Comparison of ENCODE assay signal across 1 cellular context in the genomic region with DNA sequence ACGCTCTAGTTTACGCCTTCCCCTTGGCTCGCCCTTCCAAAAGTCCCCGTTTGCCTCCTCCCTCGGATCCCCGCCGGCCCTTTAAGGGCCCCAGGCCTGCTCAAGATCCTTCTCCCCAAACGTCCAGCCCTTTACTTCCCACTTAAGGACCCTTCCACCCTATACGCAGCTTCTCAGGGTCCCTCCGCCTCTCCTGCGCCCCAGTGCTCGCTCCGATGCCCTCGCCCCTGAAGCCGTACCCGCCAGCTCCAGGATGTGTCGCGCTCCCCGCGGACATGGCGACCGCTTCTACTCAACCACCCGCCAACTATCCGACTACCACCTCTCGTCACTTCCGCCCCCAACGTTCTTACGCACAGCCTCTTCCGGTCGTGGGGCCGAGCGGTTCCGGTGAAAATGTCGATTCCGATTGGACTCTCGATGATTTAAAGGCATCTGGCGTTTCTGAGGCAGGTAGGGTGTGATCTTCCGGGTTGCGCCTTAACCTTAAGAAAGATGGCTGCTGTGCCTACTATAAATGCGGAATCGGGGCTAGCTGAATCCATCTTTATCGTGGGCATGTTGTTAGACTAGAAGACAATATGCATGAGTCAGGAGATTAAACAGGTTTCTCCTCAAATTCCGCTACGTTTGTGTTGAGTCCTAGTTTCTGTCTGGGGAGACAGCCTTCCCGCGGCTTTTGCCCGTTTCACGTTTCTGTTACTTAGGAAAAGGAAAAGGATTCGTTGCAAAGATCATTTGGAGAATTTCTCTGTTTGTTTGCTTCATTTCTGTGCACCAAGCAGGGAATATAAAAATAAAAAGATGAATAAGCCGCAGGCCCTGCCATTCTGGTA.
TF ChIP-seq lines count a peak whose summit lies in the region.

A gene (minus strand): TSS at position 317 of the 836 bp plus-strand sequence. CDS start 40 bp downstream, at position 277.

TF ChIP-seq in K562, 482 proteins besides CTCF, POLR2A, EP300 and RAD21 (continued from another document and continues in another):
- TF ChIP-seq, protein P1, sequence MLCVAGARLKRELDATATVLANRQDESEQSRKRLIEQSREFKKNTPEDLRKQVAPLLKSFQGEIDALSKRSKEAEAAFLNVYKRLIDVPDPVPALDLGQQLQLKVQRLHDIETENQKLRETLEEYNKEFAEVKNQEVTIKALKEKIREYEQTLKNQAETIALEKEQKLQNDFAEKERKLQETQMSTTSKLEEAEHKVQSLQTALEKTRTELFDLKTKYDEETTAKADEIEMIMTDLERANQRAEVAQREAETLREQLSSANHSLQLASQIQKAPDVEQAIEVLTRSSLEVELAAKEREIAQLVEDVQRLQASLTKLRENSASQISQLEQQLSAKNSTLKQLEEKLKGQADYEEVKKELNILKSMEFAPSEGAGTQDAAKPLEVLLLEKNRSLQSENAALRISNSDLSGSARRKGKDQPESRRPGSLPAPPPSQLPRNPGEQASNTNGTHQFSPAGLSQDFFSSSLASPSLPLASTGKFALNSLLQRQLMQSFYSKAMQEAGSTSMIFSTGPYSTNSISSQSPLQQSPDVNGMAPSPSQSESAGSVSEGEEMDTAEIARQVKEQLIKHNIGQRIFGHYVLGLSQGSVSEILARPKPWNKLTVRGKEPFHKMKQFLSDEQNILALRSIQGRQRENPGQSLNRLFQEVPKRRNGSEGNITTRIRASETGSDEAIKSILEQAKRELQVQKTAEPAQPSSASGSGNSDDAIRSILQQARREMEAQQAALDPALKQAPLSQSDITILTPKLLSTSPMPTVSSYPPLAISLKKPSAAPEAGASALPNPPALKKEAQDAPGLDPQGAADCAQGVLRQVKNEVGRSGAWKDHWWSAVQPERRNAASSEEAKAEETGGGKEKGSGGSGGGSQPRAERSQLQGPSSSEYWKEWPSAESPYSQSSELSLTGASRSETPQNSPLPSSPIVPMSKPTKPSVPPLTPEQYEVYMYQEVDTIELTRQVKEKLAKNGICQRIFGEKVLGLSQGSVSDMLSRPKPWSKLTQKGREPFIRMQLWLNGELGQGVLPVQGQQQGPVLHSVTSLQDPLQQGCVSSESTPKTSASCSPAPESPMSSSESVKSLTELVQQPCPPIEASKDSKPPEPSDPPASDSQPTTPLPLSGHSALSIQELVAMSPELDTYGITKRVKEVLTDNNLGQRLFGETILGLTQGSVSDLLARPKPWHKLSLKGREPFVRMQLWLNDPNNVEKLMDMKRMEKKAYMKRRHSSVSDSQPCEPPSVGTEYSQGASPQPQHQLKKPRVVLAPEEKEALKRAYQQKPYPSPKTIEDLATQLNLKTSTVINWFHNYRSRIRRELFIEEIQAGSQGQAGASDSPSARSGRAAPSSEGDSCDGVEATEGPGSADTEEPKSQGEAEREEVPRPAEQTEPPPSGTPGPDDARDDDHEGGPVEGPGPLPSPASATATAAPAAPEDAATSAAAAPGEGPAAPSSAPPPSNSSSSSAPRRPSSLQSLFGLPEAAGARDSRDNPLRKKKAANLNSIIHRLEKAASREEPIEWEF (CRISPR knock-in tag; IDR thresholded peaks at IDR 0.05) = peak; percentile 70; the same call in 1 of the 2 replicates
- TF ChIP-seq SAP30 (IDR thresholded peaks at IDR 0.05; ENCODE audit: borderline replicate concordance, insufficient read depth, low read depth, low read length, poor library complexity, severe bottlenecking) (peak; percentile 88), RAD51 (IDR thresholded peaks at IDR 0.05; ENCODE audit: borderline replicate concordance, low read depth) (no peak), KDM4B (IDR thresholded peaks at IDR 0.05; ENCODE audit: borderline replicate concordance in 2 of 2, low read depth in 1 of 2) (peak in 1 of 2 experiments; percentile 96; a peak in 2 of 4 replicates), CHD1 (IDR thresholded peaks at IDR 0.05; ENCODE audit: low read length) (peak; percentile 38), ZNF165 (CRISPR knock-in tag; IDR thresholded peaks at IDR 0.05; ENCODE audit: borderline replicate concordance) (no peak), MTA2 (IDR thresholded peaks at IDR 0.05; ENCODE audit: low read depth) (peak; percentile 76), CREB1 (IDR thresholded peaks at IDR 0.05) (peak; percentile 85), CREB1 (CRISPR knock-in tag; IDR thresholded peaks at IDR 0.05) (peak; percentile 93), GTF2E2 (tag; IDR thresholded peaks at IDR 0.05) (peak; percentile 89; the same call in 1 of the 2 replicates), ELF1 (tag; IDR thresholded peaks at IDR 0.05) (peak; percentile 98), RFX7 (CRISPR knock-in tag; IDR thresholded peaks at IDR 0.05) (no peak), PRPF4 (IDR thresholded peaks at IDR 0.05; ENCODE audit: insufficient read depth, low read depth, low read length, poor library complexity, severe bottlenecking) (peak; percentile 44), GABPB1 (CRISPR knock-in tag; IDR thresholded peaks at IDR 0.05) (peak; percentile 97), ZNF263 (CRISPR knock-in tag; IDR thresholded peaks at IDR 0.05; ENCODE audit: borderline replicate concordance) (peak; percentile 63; the same call in 1 of the 2 replicates), PML (IDR thresholded peaks at IDR 0.05; ENCODE audit: low read length) (peak; percentile 92), KHSRP (IDR thresholded peaks at IDR 0.05) (no peak), SIN3A (IDR thresholded peaks at IDR 0.05; ENCODE audit: borderline replicate concordance in 2 of 2, control insufficient read depth in 1 of 2, low read depth in 2 of 2, low read length in 2 of 2) (peak; percentile 58 to 82; a peak in 2 of 4 replicates), ZNF431 (CRISPR knock-in tag; IDR thresholded peaks at IDR 0.05) (no peak), XRCC5 (IDR thresholded peaks at IDR 0.05; ENCODE audit: low read depth, low read length) (no peak), SREBF1 (IDR thresholded peaks at IDR 0.05; ENCODE audit: borderline replicate concordance, low read depth, low read length) (peak; percentile 22; the same call in 1 of the 2 replicates), TAF1 (IDR thresholded peaks at IDR 0.05; ENCODE audit: control insufficient read depth, extremely low read depth, insufficient read depth, low read length, severe bottlenecking) (peak; percentile 95), ZNF316 (IDR thresholded peaks at IDR 0.05) (peak; percentile 90), TARDBP (IDR thresholded peaks at IDR 0.05) (peak; percentile 18; the same call in 1 of the 2 replicates), PHB (CRISPR knock-in tag; IDR thresholded peaks at IDR 0.05) (0 out of 2 replicates have a peak, but pooled peaks have one; percentile 28)
- TF ChIP-seq, protein P2, sequence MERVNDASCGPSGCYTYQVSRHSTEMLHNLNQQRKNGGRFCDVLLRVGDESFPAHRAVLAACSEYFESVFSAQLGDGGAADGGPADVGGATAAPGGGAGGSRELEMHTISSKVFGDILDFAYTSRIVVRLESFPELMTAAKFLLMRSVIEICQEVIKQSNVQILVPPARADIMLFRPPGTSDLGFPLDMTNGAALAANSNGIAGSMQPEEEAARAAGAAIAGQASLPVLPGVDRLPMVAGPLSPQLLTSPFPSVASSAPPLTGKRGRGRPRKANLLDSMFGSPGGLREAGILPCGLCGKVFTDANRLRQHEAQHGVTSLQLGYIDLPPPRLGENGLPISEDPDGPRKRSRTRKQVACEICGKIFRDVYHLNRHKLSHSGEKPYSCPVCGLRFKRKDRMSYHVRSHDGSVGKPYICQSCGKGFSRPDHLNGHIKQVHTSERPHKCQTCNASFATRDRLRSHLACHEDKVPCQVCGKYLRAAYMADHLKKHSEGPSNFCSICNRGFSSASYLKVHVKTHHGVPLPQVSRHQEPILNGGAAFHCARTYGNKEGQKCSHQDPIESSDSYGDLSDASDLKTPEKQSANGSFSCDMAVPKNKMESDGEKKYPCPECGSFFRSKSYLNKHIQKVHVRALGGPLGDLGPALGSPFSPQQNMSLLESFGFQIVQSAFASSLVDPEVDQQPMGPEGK (CRISPR knock-in tag; IDR thresholded peaks at IDR 0.05; ENCODE audit: borderline replicate concordance) = no peak
- TF ChIP-seq, protein P3, sequence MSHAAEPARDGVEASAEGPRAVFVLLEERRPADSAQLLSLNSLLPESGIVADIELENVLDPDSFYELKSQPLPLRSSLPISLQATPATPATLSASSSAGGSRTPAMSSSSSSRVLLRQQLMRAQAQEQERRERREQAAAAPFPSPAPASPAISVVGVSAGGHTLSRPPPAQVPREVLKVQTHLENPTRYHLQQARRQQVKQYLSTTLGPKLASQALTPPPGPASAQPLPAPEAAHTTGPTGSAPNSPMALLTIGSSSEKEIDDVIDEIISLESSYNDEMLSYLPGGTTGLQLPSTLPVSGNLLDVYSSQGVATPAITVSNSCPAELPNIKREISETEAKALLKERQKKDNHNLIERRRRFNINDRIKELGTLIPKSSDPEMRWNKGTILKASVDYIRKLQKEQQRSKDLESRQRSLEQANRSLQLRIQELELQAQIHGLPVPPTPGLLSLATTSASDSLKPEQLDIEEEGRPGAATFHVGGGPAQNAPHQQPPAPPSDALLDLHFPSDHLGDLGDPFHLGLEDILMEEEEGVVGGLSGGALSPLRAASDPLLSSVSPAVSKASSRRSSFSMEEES (CRISPR knock-in tag; IDR thresholded peaks at IDR 0.05) = no peak
- TF ChIP-seq, protein P4, sequence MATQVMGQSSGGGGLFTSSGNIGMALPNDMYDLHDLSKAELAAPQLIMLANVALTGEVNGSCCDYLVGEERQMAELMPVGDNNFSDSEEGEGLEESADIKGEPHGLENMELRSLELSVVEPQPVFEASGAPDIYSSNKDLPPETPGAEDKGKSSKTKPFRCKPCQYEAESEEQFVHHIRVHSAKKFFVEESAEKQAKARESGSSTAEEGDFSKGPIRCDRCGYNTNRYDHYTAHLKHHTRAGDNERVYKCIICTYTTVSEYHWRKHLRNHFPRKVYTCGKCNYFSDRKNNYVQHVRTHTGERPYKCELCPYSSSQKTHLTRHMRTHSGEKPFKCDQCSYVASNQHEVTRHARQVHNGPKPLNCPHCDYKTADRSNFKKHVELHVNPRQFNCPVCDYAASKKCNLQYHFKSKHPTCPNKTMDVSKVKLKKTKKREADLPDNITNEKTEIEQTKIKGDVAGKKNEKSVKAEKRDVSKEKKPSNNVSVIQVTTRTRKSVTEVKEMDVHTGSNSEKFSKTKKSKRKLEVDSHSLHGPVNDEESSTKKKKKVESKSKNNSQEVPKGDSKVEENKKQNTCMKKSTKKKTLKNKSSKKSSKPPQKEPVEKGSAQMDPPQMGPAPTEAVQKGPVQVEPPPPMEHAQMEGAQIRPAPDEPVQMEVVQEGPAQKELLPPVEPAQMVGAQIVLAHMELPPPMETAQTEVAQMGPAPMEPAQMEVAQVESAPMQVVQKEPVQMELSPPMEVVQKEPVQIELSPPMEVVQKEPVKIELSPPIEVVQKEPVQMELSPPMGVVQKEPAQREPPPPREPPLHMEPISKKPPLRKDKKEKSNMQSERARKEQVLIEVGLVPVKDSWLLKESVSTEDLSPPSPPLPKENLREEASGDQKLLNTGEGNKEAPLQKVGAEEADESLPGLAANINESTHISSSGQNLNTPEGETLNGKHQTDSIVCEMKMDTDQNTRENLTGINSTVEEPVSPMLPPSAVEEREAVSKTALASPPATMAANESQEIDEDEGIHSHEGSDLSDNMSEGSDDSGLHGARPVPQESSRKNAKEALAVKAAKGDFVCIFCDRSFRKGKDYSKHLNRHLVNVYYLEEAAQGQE (CRISPR knock-in tag; IDR thresholded peaks at IDR 0.05; ENCODE audit: low read depth) = peak; percentile 27; the same call in 1 of the 2 replicates
- TF ChIP-seq, protein P5, sequence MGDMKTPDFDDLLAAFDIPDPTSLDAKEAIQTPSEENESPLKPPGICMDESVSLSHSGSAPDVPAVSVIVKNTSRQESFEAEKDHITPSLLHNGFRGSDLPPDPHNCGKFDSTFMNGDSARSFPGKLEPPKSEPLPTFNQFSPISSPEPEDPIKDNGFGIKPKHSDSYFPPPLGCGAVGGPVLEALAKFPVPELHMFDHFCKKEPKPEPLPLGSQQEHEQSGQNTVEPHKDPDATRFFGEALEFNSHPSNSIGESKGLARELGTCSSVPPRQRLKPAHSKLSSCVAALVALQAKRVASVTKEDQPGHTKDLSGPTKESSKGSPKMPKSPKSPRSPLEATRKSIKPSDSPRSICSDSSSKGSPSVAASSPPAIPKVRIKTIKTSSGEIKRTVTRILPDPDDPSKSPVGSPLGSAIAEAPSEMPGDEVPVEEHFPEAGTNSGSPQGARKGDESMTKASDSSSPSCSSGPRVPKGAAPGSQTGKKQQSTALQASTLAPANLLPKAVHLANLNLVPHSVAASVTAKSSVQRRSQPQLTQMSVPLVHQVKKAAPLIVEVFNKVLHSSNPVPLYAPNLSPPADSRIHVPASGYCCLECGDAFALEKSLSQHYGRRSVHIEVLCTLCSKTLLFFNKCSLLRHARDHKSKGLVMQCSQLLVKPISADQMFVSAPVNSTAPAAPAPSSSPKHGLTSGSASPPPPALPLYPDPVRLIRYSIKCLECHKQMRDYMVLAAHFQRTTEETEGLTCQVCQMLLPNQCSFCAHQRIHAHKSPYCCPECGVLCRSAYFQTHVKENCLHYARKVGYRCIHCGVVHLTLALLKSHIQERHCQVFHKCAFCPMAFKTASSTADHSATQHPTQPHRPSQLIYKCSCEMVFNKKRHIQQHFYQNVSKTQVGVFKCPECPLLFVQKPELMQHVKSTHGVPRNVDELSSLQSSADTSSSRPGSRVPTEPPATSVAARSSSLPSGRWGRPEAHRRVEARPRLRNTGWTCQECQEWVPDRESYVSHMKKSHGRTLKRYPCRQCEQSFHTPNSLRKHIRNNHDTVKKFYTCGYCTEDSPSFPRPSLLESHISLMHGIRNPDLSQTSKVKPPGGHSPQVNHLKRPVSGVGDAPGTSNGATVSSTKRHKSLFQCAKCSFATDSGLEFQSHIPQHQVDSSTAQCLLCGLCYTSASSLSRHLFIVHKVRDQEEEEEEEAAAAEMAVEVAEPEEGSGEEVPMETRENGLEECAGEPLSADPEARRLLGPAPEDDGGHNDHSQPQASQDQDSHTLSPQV (IDR thresholded peaks at IDR 0.05) = peak; percentile 54; the same call in 1 of the 2 replicates
- TF ChIP-seq, protein P6, sequence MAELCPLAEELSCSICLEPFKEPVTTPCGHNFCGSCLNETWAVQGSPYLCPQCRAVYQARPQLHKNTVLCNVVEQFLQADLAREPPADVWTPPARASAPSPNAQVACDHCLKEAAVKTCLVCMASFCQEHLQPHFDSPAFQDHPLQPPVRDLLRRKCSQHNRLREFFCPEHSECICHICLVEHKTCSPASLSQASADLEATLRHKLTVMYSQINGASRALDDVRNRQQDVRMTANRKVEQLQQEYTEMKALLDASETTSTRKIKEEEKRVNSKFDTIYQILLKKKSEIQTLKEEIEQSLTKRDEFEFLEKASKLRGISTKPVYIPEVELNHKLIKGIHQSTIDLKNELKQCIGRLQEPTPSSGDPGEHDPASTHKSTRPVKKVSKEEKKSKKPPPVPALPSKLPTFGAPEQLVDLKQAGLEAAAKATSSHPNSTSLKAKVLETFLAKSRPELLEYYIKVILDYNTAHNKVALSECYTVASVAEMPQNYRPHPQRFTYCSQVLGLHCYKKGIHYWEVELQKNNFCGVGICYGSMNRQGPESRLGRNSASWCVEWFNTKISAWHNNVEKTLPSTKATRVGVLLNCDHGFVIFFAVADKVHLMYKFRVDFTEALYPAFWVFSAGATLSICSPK (IDR thresholded peaks at IDR 0.05; ENCODE audit: borderline replicate concordance) = peak; percentile 77; the same call in 1 of the 2 replicates
